Comparison of ENCODE assay signal across 8 cellular contexts in genomic region chr7:123749537-123749857, GRCh38. TPM values are rescaled to one million over a fixed set of nuclear protein-coding genes. Genes with fewer than 3 reads are reported as not detected.
DNase-seq lines count a peak whose midpoint lies in the region; ATAC-seq, FAIRE-seq and TF ChIP-seq lines count a peak whose summit lies in the region.

No MANE protein-coding gene starts in this region.

- no peaks in the 10 kb centered on the region; the same call in 1 of the 2 replicates for H3K79me1 ChIP-seq in H1 (ENCODE audit: low read depth, low read length)

- no peak for TF ChIP-seq POLR2A in H1 (IDR thresholded peaks at IDR 0.05; ENCODE audit: control extremely low read depth in 1 of 2, low read depth in 2 of 2, low read length in 2 of 2)

- no peak overlapping the region for H2BK120ac ChIP-seq in H1 (replicated peaks; ENCODE audit: low read depth, low read length)

- H4K8ac ChIP-seq in H1 (ENCODE audit: extremely low read depth, insufficient read depth, low read length): peak overlapping the region; percentile 87; the same call in 1 of the 2 replicates

- no peak overlapping the region for H2AFZ ChIP-seq in H1 (ENCODE audit: low read length)

- no peak for FAIRE-seq in H1 (lab: Jason Lieb, UNC)

- peak overlapping the region; percentile 84 for H3K56ac ChIP-seq in H1 (replicated peaks; ENCODE audit: insufficient read length, low read depth, low read length)

- no peak overlapping the region for H2AK5ac ChIP-seq in H1 (ENCODE audit: low read depth, low read length)

- peaks cover 9% of the 10 kb centered on the region for H3K23me2 ChIP-seq in H1 (ENCODE audit: low read depth, low read length)

- H3K27me3 Mint-ChIP-seq in T-cell: no peaks in the 10 kb centered on the region

- peaks cover 31 to 62% of the 10 kb centered on the region in 2 experiments; a peak in 3 of 4 replicates for H3K79me2 ChIP-seq in H1 (ENCODE audit: control insufficient read depth in 1 of 2, insufficient read depth in 2 of 2, low read length in 2 of 2)

- no peaks in the 10 kb centered on the region for H3K27me3 ChIP-seq in H1 (replicated peaks in 1 of 4; ENCODE audit: control insufficient read depth in 3 of 4, extremely low read depth in 1 of 4, insufficient read depth in 3 of 4, low read length in 3 of 4)
- H3K27me3 ChIP-seq in muscle layer of colon (ENCODE audit: control insufficient read depth in 1 of 2, insufficient read depth in 2 of 2, low read length in 2 of 2): no peaks in the 10 kb centered on the region
- no peaks in the 10 kb centered on the region for H3K27me3 ChIP-seq in aorta (ENCODE audit: control insufficient read depth in 1 of 2, insufficient read depth in 2 of 2, low read length in 1 of 2)

- no peak overlapping the region for H3K14ac ChIP-seq in H1 (ENCODE audit: insufficient read length)

- H4K5ac ChIP-seq in H1 (ENCODE audit: insufficient read length, low read depth, low read length): peak overlapping the region; percentile 90

- no peak for TF ChIP-seq CTCF in H1 (IDR thresholded peaks at IDR 0.05; ENCODE audit: control extremely low read depth in 1 of 3, insufficient read depth in 1 of 3, low read depth in 1 of 3, low read length in 3 of 3)

- peak; percentile 16 for ATAC-seq in GM21360 (IDR thresholded peaks at IDR 0.05; ENCODE audit: unreplicated experiment)
- peak; percentile 5 for ATAC-seq in HG03521 (IDR thresholded peaks at IDR 0.05; ENCODE audit: unreplicated experiment)
- ATAC-seq in T-cell (replicated peaks in 1 of 4): peak in 3 of 4 experiments; percentile 0 to 5 (median 4)
- no peak for ATAC-seq in aorta (ENCODE audit: low FRiP score)

- peak overlapping the region; percentile 94 to 98 (median 95) for H3K4me3 Mint-ChIP-seq in T-cell

- DNase-seq in EL: peak; percentile 74
- peak in 5 of 34 experiments; percentile 2 to 19 (median 10) for DNase-seq in T-cell
- DNase-seq in H1 (ENCODE audit: low read depth in 1 of 2, low spot score in 2 of 2): no peak
- peak in 1 of 2 donors; percentile 58 for DNase-seq in aorta
- DNase-seq in NCI-H226: no peak

- H3K9ac ChIP-seq in H1 (replicated peaks in 1 of 4; ENCODE audit: extremely low read depth in 1 of 4, low read depth in 3 of 4, low read length in 3 of 4): peak overlapping the region; percentile 82 to 86 (median 82)
- peak overlapping the region; percentile 91 for H3K9ac ChIP-seq in muscle layer of colon (ENCODE audit: low read length)

- peak overlapping the region; percentile 95 to 99 (median 97) for H3K4me3 ChIP-seq in H1 (ENCODE audit: extremely low read depth in 1 of 4, insufficient read depth in 2 of 4, low read depth in 3 of 4, low read length in 4 of 4)
- H3K4me3 ChIP-seq in muscle layer of colon (ENCODE audit: low read depth in 1 of 2, low read length in 2 of 2): peak overlapping the region; percentile 97 to 98
- peak overlapping the region; percentile 83 to 85 for H3K4me3 ChIP-seq in aorta (ENCODE audit: low read length in 2 of 2)

- peak overlapping the region; percentile 78; the same call in 1 of the 2 replicates for H3K27ac ChIP-seq in H1 (ENCODE audit: low read depth, low read length)
- peak overlapping the region; percentile 78 for H3K27ac ChIP-seq in muscle layer of colon (ENCODE audit: low read depth, low read length)
- H3K27ac ChIP-seq in aorta (ENCODE audit: low read depth in 1 of 2, low read length in 2 of 2): peak overlapping the region; percentile 46 to 90

- H3K18ac ChIP-seq in H1 (ENCODE audit: extremely low read depth, low read length): peak overlapping the region; percentile 36; the same call in 1 of the 2 replicates

- peaks cover 3% of the 10 kb centered on the region for H3K36me3 Mint-ChIP-seq in T-cell

- H3K9me3 Mint-ChIP-seq in T-cell: no peaks in the 10 kb centered on the region

- H3K4me2 ChIP-seq in H1 (ENCODE audit: insufficient read depth in 1 of 2, low read depth in 2 of 2, low read length in 2 of 2): peak overlapping the region; percentile 63 to 93

- CTCF ChIA-PET in T-cell (lab: Charles Lee): interaction anchor here in 1 of 2 donors (0.9 to 1.5 kb wide), 7 partner anchors 9 to 257 kb away, joined by 3 to 6 read pairs (median 5); partner anchors contain the start of gene NDUFA5
- CTCF ChIA-PET in H1 (lab: Charles Lee; ENCODE audit: partially characterized antibody): interaction anchor here (0.6 to 3.7 kb wide), 10 partner anchors 14 to 306 kb away, joined by 3 to 10 read pairs (median 4); no protein-coding TSS in a partner anchor

- peaks cover 57 to 66% (median 59%) of the 10 kb centered on the region in 3 donors for H3K4me1 Mint-ChIP-seq in T-cell

- intact Hi-C loops in aorta (cut with DNase I): loop anchor here in 1 of 2 donors (5.0 kb wide), 1 partner anchor 192 kb away; the partner anchor contains the start of gene NDUFA5

- 0% methylated on average over 10 of the region's 10 CpGs; no CpG with 5 or more reads in 1 of the 2 experiments for WGBS in H1 (ENCODE audit: extremely low coverage in 1 of 2, insufficient coverage in 1 of 2, insufficient read length in 1 of 2, insufficient replicate concordance in 2 of 2, low coverage in 1 of 2, low lambda C conversion rate in 2 of 2, missing lambda C conversion rate in 1 of 2), 2 experiments
- WGBS in aorta, 2 donors: 0 to 1% methylated on average over 10 of the region's 10 CpGs

- peak overlapping the region; percentile 93 to 97 for H3K27ac Mint-ChIP-seq in T-cell

- peak overlapping the region; percentile 72 for H3K4ac ChIP-seq in H1 (replicated peaks; ENCODE audit: insufficient read length, low read depth, low read length)

- POLR2A ChIA-PET in T-cell (lab: Charles Lee): interaction anchor here in 1 of 2 donors (2.4 kb wide), 1 partner anchor 192 kb away, joined by 16 read pairs; the partner anchor contains the start of gene NDUFA5
- POLR2A ChIA-PET in H1 (lab: Charles Lee; ENCODE audit: partially characterized antibody): interaction anchor here (0.8 to 2.1 kb wide), 19 partner anchors 8 to 350 kb away, joined by 3 to 19 read pairs (median 5); no protein-coding TSS in a partner anchor

- H2BK5ac ChIP-seq in H1 (ENCODE audit: low read depth, low read length): peak overlapping the region; percentile 90

- H3K9me3 ChIP-seq in H1 (ENCODE audit: insufficient read depth in 2 of 2, low read depth in 1 of 2, low read length in 1 of 2) (no peaks in the 10 kb centered on the region), muscle layer of colon (ENCODE audit: low read length) (no peaks in the 10 kb centered on the region), aorta (ENCODE audit: control insufficient read depth, low read length) (no peaks in the 10 kb centered on the region)

- H2BK12ac ChIP-seq in H1 (ENCODE audit: low read depth, low read length): no peak overlapping the region

- peaks cover 0 to 6% of the 10 kb centered on the region in 2 experiments for H4K20me1 ChIP-seq in H1 (replicated peaks in 1 of 2; ENCODE audit: control insufficient read depth in 1 of 2, insufficient read depth in 2 of 2, low read length in 2 of 2)

- H3K4me1 ChIP-seq in H1 (replicated peaks in 1 of 4; ENCODE audit: control insufficient read depth in 3 of 4, insufficient read depth in 4 of 4, low read length in 3 of 4) (peaks cover 0 to 15% (median 3%) of the 10 kb centered on the region in 4 experiments; a peak in 4 of 7 replicates), muscle layer of colon (ENCODE audit: insufficient read depth, low read length) (peaks cover 40% of the 10 kb centered on the region), aorta (ENCODE audit: control insufficient read depth in 1 of 2, insufficient read depth in 2 of 2, low read length in 2 of 2) (peaks cover 0 to 4% of the 10 kb centered on the region in 2 donors)

- no peak overlapping the region for H2BK20ac ChIP-seq in H1 (ENCODE audit: low read length)

- no peaks in the 10 kb centered on the region for H3K36me3 ChIP-seq in H1 (ENCODE audit: control insufficient read depth in 2 of 4, insufficient read depth in 4 of 4, low read length in 3 of 4)
- no peaks in the 10 kb centered on the region for H3K36me3 ChIP-seq in muscle layer of colon (ENCODE audit: insufficient read depth, low read length)
- H3K36me3 ChIP-seq in aorta (ENCODE audit: control insufficient read depth in 1 of 2, insufficient read depth in 2 of 2, low read length in 1 of 2): no peaks in the 10 kb centered on the region

- no peak overlapping the region for H3K23ac ChIP-seq in H1 (ENCODE audit: insufficient read length)

- no peak for TF ChIP-seq EP300 in H1 (IDR thresholded peaks at IDR 0.05; ENCODE audit: borderline replicate concordance in 1 of 2, low read depth in 2 of 2, low read length in 2 of 2)

- no peak for TF ChIP-seq RAD21 in H1 (IDR thresholded peaks at IDR 0.05 in 1 of 2, conservative IDR thresholded peaks at IDR 0.05 in 1 of 2; ENCODE audit: low read depth in 2 of 2, low read length in 2 of 2)

- no peak overlapping the region for H4K91ac ChIP-seq in H1 (replicated peaks; ENCODE audit: insufficient read length, low read length)

- H2BK15ac ChIP-seq in H1 (ENCODE audit: low read length): no peak overlapping the region

TF ChIP-seq in H1, 55 proteins besides CTCF, POLR2A, EP300 and RAD21:
- TF ChIP-seq HDAC2 (IDR thresholded peaks at IDR 0.05; ENCODE audit: borderline replicate concordance in 1 of 2, low read depth in 2 of 2, low read length in 2 of 2) (0 out of 4 replicates have a peak, but pooled peaks of 1 of the 2 experiments have one; percentile 23), FOSL1 (IDR thresholded peaks at IDR 0.05; ENCODE audit: insufficient read depth, low read depth, low read length) (no peak), ATF3 (IDR thresholded peaks at IDR 0.05; ENCODE audit: insufficient read depth, low read depth, low read length) (no peak), SIN3A (conservative IDR thresholded peaks at IDR 0.05 in 1 of 2, IDR thresholded peaks at IDR 0.05 in 1 of 2; ENCODE audit: low read depth in 1 of 2, low read length in 2 of 2) (0 out of 4 replicates have a peak, but pooled peaks of 1 of the 2 experiments have one; percentile 22)

RNA-seq across cellular contexts. Expression of gene WASL, which starts 0.7 kb away (rescaled TPM):
- total RNA-seq in T-cell (10 to 100 TPM in 2 of 5 donors, 1 to 10 TPM in 3; 9.1 to 12.2 (median 9.8) TPM), aorta (10 to 100 TPM; 46.0 to 48.2 TPM)
- 37.1 and 38.9 TPM in 2 replicates for total RNA-seq in H1 (2021; fragmentation: NEBNext Ultra II Directional; extraction: Animal tissue kit (Norgen Biotek cat#: 25700))
- polyA plus RNA-seq in H1 (2011; rRNA removed) (6.0 and 7.7 TPM in 2 replicates), aorta (10 to 100 TPM; 21.3 to 29.1 TPM)
- 8.4 TPM for polyA plus RNA-seq in H1 (2011; cell fraction: cytosol; rRNA removed)
- 6.8 TPM for polyA plus RNA-seq in H1 (2011; cell fraction: nucleus; rRNA removed)
- 12.0 to 20.5 TPM (median 14.1 TPM) in 4 replicates for polyA plus RNA-seq in H1 (2012, experiment 1 of 2)
- 3.2 TPM for polyA plus RNA-seq in H1 (2012, experiment 2 of 2)
- 22.5 TPM for polyA plus RNA-seq in H1 (2013, experiment 1 of 2)
- polyA plus RNA-seq in H1 (2013, experiment 2 of 2): 23.7 TPM
- polyA minus RNA-seq in H1 (2011; rRNA and poly(A)+ RNA removed): 6.2 and 6.9 TPM in 2 replicates
- 10.1 TPM for polyA minus RNA-seq in H1 (2011; cell fraction: cytosol; rRNA and poly(A)+ RNA removed)
- 32.8 TPM for polyA minus RNA-seq in H1 (2011; cell fraction: nucleus; rRNA and poly(A)+ RNA removed)
